Comparison of ENCODE assay signal across 24 cellular contexts in genomic region chr4:153647975-153648374, GRCh38.
"Had no signal": no experiment of that assay in that cellular context is flagged by ENCODE, and none has a peak within 500 bp of the region (broad histone marks: within the 10 kb centered on the region; RNA-seq: fewer than 3 reads in every experiment).

No MANE protein-coding gene starts in this region.

- H3K4me3 Mint-ChIP-seq: activated CD4-positive, alpha-beta memory T cell treated with anti-CD3 and anti-CD28 coated beads for 36 hours; activated T-helper 17 cell treated with anti-CD3 and anti-CD28 coated beads, Interleukin-2, amount 50 U/mL, for 72 hours; natural killer cell had no signal

- H3K36me3 Mint-ChIP-seq: activated CD4-positive, alpha-beta memory T cell treated with anti-CD3 and anti-CD28 coated beads for 36 hours; natural killer cell had no signal

- DNase-seq: activated CD4-positive, alpha-beta memory T cell treated with anti-CD3 and anti-CD28 coated beads for 36 hours; activated naive CD4-positive, alpha-beta T cell; activated T-cell treated with anti-CD3 and anti-CD28 coated beads for 4 hours; brain microvascular endothelial cell; central memory CD4-positive, alpha-beta T cell; erythroblast; foreskin melanocyte; hypothalamus; lower lobe of right lung; natural killer cell; nucleus accumbens; posterior cingulate gyrus; sigmoid colon; stimulated activated CD4-positive, alpha-beta T cell treated with anti-CD3 and anti-CD28 coated beads, Interleukin-4, amount 100 ng/mL, for 4 hours; stimulated activated naive CD4-positive, alpha-beta T cell; substantia nigra; T-helper 2 cell; transverse colon; uterus; WERI-Rb-1 had no signal

- H3K36me3 ChIP-seq: brain microvascular endothelial cell, lower lobe of right lung, sigmoid colon, transverse colon, uterus, WERI-Rb-1 had no signal

- FAIRE-seq: endometrium, keratinocyte had no signal

- H3K27me3 Mint-ChIP-seq: activated CD4-positive, alpha-beta memory T cell treated with anti-CD3 and anti-CD28 coated beads for 36 hours; activated T-helper 17 cell treated with anti-CD3 and anti-CD28 coated beads, Interleukin-2, amount 50 U/mL, for 72 hours had no signal

- ATAC-seq: activated T-helper 17 cell treated with anti-CD3 and anti-CD28 coated beads, Interleukin-2, amount 50 U/mL, for 72 hours; lower lobe of right lung; natural killer cell had no signal

- H3K27ac Mint-ChIP-seq: activated CD4-positive, alpha-beta memory T cell treated with anti-CD3 and anti-CD28 coated beads for 36 hours; activated T-helper 17 cell treated with anti-CD3 and anti-CD28 coated beads, Interleukin-2, amount 50 U/mL, for 72 hours had no signal

- H3K9me3 ChIP-seq: transverse colon, uterus had no signal

- H3K9me3 Mint-ChIP-seq: activated T-helper 17 cell treated with anti-CD3 and anti-CD28 coated beads, Interleukin-2, amount 50 U/mL, for 72 hours; natural killer cell had no signal

- H3K4me3 ChIP-seq: coronary artery, lower lobe of right lung, sigmoid colon, transverse colon, uterus had no signal

- H3K27ac ChIP-seq: brain microvascular endothelial cell, coronary artery, lower lobe of right lung, sigmoid colon, transverse colon, uterus, WERI-Rb-1 had no signal

- H3K4me1 ChIP-seq: transverse colon, uterus had no signal

- H3K27me3 ChIP-seq: brain microvascular endothelial cell, sigmoid colon, transverse colon, uterus had no signal
